6 cellular contexts compared by ENCODE assay signal in genomic region chr11:64359712-64360402, GRCh38. TPM values are rescaled to one million over a fixed set of nuclear protein-coding genes. Genes with fewer than 3 reads are reported as not detected.
DNase-seq lines count a peak whose midpoint lies in the region; ATAC-seq and TF ChIP-seq lines count a peak whose summit lies in the region.

No MANE protein-coding gene starts in this region.

- ATAC-seq in DND-41 (ENCODE audit: insufficient read depth, low read depth) = peak; percentile 4; the same call in 1 of the 3 replicates
- ATAC-seq in stimulated activated naive CD8-positive, alpha-beta T cell treated with anti-CD3 and anti-CD28 coated beads, Interleukin-15, amount 100 ng/mL, for 72 hours = peak; percentile 41
- ATAC-seq in GM21390 (IDR thresholded peaks at IDR 0.05; ENCODE audit: unreplicated experiment) = no peak

- no peaks in the 10 kb centered on the region for H3K27me3 ChIP-seq in DND-41 (ENCODE audit: insufficient read depth, low read length, poor library complexity)
- no peaks in the 10 kb centered on the region for H3K27me3 ChIP-seq in SJCRH30

- H3K27ac Mint-ChIP-seq in stimulated activated naive CD8-positive, alpha-beta T cell treated with anti-CD3 and anti-CD28 coated beads, Interleukin-15, amount 100 ng/mL, for 72 hours = peak overlapping the region in 1 of 2 donors; percentile 49

- peak overlapping the region; percentile 81 to 84 for H3K4me3 Mint-ChIP-seq in stimulated activated naive CD8-positive, alpha-beta T cell treated with anti-CD3 and anti-CD28 coated beads, Interleukin-15, amount 100 ng/mL, for 72 hours

- H3K4me2 ChIP-seq in DND-41 (ENCODE audit: insufficient read depth, low read length) = peak overlapping the region; percentile 100

- peaks cover 3% of the 10 kb centered on the region; the same call in 1 of the 2 replicates for H4K20me1 ChIP-seq in DND-41 (ENCODE audit: insufficient read depth, low read length)

- peak overlapping the region; percentile 96 for H3K9ac ChIP-seq in DND-41 (ENCODE audit: low read depth, low read length)

- H3K4me1 ChIP-seq in DND-41 (ENCODE audit: insufficient read depth, low read length) = peaks cover 26% of the 10 kb centered on the region
- peaks cover 14% of the 10 kb centered on the region; the same call in 1 of the 2 replicates for H3K4me1 ChIP-seq in SJCRH30

- H3K4me3 ChIP-seq in DND-41 (ENCODE audit: low read depth in 1 of 2, low read length in 2 of 2) (peak overlapping the region; percentile 78 to 98; a peak in 3 of 4 replicates), SJCRH30 (peak overlapping the region; percentile 80), fibroblast of villous mesenchyme (ENCODE audit: low read depth, low read length) (peak overlapping the region; percentile 91)

- H2AFZ ChIP-seq in DND-41 (ENCODE audit: low read depth, low read length) = peak overlapping the region; percentile 99

- H3K79me2 ChIP-seq in DND-41 (ENCODE audit: insufficient read depth, low read length) = peaks cover 23% of the 10 kb centered on the region

- H3K27me3 Mint-ChIP-seq in stimulated activated naive CD8-positive, alpha-beta T cell treated with anti-CD3 and anti-CD28 coated beads, Interleukin-15, amount 100 ng/mL, for 72 hours = no peaks in the 10 kb centered on the region

- DNase-seq in DND-41 (peak; percentile 46), SJCRH30 (no peak), fibroblast of villous mesenchyme (ENCODE audit: low read depth) (no peak), NCI-H82 (lab: John Stamatoyannopoulos, UW) (no peak)
- DNase-seq in stimulated activated naive CD8-positive, alpha-beta T cell treated with anti-CD3 and anti-CD28 coated beads, Interleukin-15, amount 100 ng/mL, for 72 hours = peak in 1 of 2 donors; percentile 33

- H3K36me3 ChIP-seq in DND-41 (ENCODE audit: insufficient read depth, low read length) = peaks cover 41% of the 10 kb centered on the region
- peaks cover 21% of the 10 kb centered on the region for H3K36me3 ChIP-seq in SJCRH30

- H3K27ac ChIP-seq in DND-41 (ENCODE audit: low read length) = peak overlapping the region; percentile 89
- H3K27ac ChIP-seq in SJCRH30 = no peak overlapping the region

- H3K9me3 ChIP-seq in DND-41 (ENCODE audit: insufficient read depth, low read length, severe bottlenecking) (no peaks in the 10 kb centered on the region), SJCRH30 (replicated peaks) (no peaks in the 10 kb centered on the region)

- no peaks in the 10 kb centered on the region for H3K9me3 Mint-ChIP-seq in stimulated activated naive CD8-positive, alpha-beta T cell treated with anti-CD3 and anti-CD28 coated beads, Interleukin-15, amount 100 ng/mL, for 72 hours

- H3K4me1 Mint-ChIP-seq in stimulated activated naive CD8-positive, alpha-beta T cell treated with anti-CD3 and anti-CD28 coated beads, Interleukin-15, amount 100 ng/mL, for 72 hours = peaks cover 64% of the 10 kb centered on the region

- no peak for TF ChIP-seq CTCF in DND-41 (IDR thresholded peaks at IDR 0.05; ENCODE audit: borderline replicate concordance, extremely low read depth, low read length, poor library complexity, severe bottlenecking)
- no peak for TF ChIP-seq CTCF in fibroblast of villous mesenchyme (IDR thresholded peaks at IDR 0.05; ENCODE audit: insufficient read depth, low read depth, low read length)

RNA-seq across cellular contexts. Expression of gene RPS6KA4, which starts 0.9 kb away (rescaled TPM):
- total RNA-seq in SJCRH30 (2014; rRNA removed; shearing (Covaris generic)) = 15.4 and 18.6 TPM in 2 replicates
- 35.8 and 48.0 TPM in 2 replicates for total RNA-seq in fibroblast of villous mesenchyme

RNA-seq across cellular contexts. Expression of gene CCDC88B, which starts 19.9 kb away (rescaled TPM):
- total RNA-seq in SJCRH30 (2014; rRNA removed; shearing (Covaris generic)) = 0.59 and 0.96 TPM in 2 replicates
- total RNA-seq in fibroblast of villous mesenchyme = 1.7 and 3.5 TPM in 2 replicates

RNA-seq across cellular contexts. Expression of gene PRDX5, which starts 41.9 kb away (rescaled TPM):
- total RNA-seq in SJCRH30 (2014; rRNA removed; shearing (Covaris generic)) = 105 and 130 TPM in 2 replicates
- total RNA-seq in fibroblast of villous mesenchyme = 211 and 230 TPM in 2 replicates

RNA-seq across cellular contexts. Expression of gene TRMT112, which starts 42.5 kb away (rescaled TPM):
- 185 and 215 TPM in 2 replicates for total RNA-seq in SJCRH30 (2014; rRNA removed; shearing (Covaris generic))
- total RNA-seq in fibroblast of villous mesenchyme = 144 and 155 TPM in 2 replicates

RNA-seq across cellular contexts. Expression of gene ESRRA, which starts 54.5 kb away (rescaled TPM):
- 22.6 and 23.8 TPM in 2 replicates for total RNA-seq in SJCRH30 (2014; rRNA removed; shearing (Covaris generic))
- 19.3 and 23.3 TPM in 2 replicates for total RNA-seq in fibroblast of villous mesenchyme
